Comparison of ENCODE assay signal across 10 cellular contexts in the genomic region with DNA sequence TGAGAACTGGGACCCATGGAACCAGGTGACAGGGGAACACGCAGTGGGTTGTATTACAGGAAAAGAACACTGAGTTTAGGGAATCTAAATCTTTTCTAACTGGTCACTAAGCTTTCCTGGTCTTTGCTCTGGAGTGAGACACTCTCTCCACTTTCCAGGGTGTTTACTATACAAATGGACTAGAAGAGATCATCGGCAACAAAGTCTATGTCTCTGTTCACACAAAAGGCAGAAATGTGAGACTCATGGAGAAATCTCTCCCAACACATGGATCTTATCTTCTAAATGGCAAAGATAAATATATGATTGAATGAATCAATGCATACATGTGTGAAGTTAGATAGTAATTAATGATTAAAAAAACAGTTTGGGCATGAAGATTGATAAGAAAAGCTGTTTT.
"Had no signal": no experiment of that assay in that cellular context is flagged by ENCODE, and none has a peak within 500 bp of the region (broad histone marks: within the 10 kb centered on the region; RNA-seq: fewer than 3 reads in every experiment).

No MANE protein-coding gene starts in this region.

- H3K4me2 ChIP-seq: GM23338 had no signal

- H3K4me3 ChIP-seq: GM23338, K562 had no signal

- FAIRE-seq: H1, H54, K562 had no signal

- DNase-seq: H9, HFFc6, IMR-90, KG1 had no signal

- H3K27ac ChIP-seq: HL-60 had no signal

- ATAC-seq: GM23338, HCT116, K562 had no signal
